ENCODE assay signal across 8 cellular contexts in the genomic region with DNA sequence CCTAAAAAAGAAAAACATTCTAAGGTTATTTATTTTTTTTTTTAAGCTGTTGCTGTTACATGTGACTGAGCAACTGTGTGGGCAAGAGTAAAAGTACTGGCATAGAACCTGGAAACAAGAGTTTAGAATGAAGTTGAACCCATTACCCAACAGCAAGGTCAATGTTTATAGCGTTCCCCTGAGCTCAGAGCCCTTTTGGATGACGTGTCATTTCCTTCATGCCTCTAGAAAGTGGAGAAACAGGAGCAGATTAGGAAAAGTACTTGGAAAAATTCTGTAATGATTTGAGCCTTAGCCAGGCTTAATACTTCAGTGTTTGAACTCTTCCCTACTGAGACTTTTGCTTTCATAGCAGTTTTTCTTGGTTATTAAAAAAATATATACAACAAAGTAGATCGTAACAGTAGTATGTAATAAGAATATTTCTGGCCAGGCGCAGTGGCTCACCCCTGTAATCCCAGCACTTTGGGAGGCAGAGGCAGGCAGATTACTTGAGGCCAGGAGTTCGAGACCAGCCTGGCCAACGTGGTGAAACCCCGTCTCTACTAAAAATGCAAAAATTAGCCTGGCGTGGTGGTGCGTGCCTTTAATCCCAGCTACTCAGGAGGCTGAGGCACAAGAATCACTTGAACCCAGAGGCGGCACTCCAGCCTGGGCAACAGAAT. TPM values are rescaled to one million over a fixed set of nuclear protein-coding genes. Genes with fewer than 3 reads are reported as not detected.
DNase-seq lines count a peak whose midpoint lies in the region; ATAC-seq and TF ChIP-seq lines count a peak whose summit lies in the region.
"Not testable (repeated sequence)": the region's sequence is repeated elsewhere in the genome, so short reads cannot be mapped to it uniquely, and the experiment has no call there.

No MANE protein-coding gene starts in this region.

- not testable (repeated sequence) for H2BK12ac ChIP-seq in mesenchymal stem cell (ENCODE audit: low read length in 2 of 2)

- TF ChIP-seq CTCF in astrocyte of the spinal cord (IDR thresholded peaks at IDR 0.05; ENCODE audit: low read depth, low read length); epithelial cell of proximal tubule (conservative IDR thresholded peaks at IDR 0.05; ENCODE audit: low read depth, low read length); gastrocnemius medialis (IDR thresholded peaks at IDR 0.05 in 4 of 5, conservative IDR thresholded peaks at IDR 0.05 in 1 of 5); vagina (IDR thresholded peaks at IDR 0.05): not testable (repeated sequence)

- peak overlapping the region; percentile 45 for H3K27ac ChIP-seq in mesenchymal stem cell (ENCODE audit: low read length, poor library complexity, severe bottlenecking)
- H3K27ac ChIP-seq in gastrocnemius medialis = peak overlapping the region; percentile 66 to 75 (median 70)
- H3K27ac ChIP-seq in vagina = peak overlapping the region; percentile 86

- not testable (repeated sequence) for H2BK5ac ChIP-seq in mesenchymal stem cell (ENCODE audit: low read depth, low read length, poor library complexity, severe bottlenecking)

- peaks cover 12% of the 10 kb centered on the region for H3K79me1 ChIP-seq in mesenchymal stem cell (replicated peaks; ENCODE audit: low read length, poor library complexity, severe bottlenecking)

- H3K4me3 ChIP-seq in MG63; astrocyte of the spinal cord (ENCODE audit: low read depth, low read length); epithelial cell of proximal tubule (ENCODE audit: low read depth, low read length); mesenchymal stem cell (ENCODE audit: insufficient read depth in 1 of 2, low read depth in 1 of 2, low read length in 2 of 2); gastrocnemius medialis; vagina: not testable (repeated sequence)

- H3K4me2 ChIP-seq in mesenchymal stem cell (ENCODE audit: low read length, poor library complexity, severe bottlenecking) = not testable (repeated sequence)

- H3K27me3 ChIP-seq in MG63; mesenchymal stem cell (ENCODE audit: control insufficient read depth in 1 of 2, insufficient read depth in 1 of 2, low read length in 2 of 2); gastrocnemius medialis; vagina: not testable (repeated sequence)

- H3K9me3 ChIP-seq in MG63; mesenchymal stem cell (ENCODE audit: control insufficient read depth, low read length); gastrocnemius medialis; vagina: not testable (repeated sequence)

- intact Hi-C loops in left cardiac atrium (cut with DNase I); gastrocnemius medialis (cut with DNase I; ENCODE audit: low total_unique reads); vagina (cut with DNase I): not testable (repeated sequence)

- H2BK15ac ChIP-seq in mesenchymal stem cell (ENCODE audit: low read depth, poor library complexity, severe bottlenecking) = not testable (repeated sequence)

- TF ChIP-seq POLR2A in gastrocnemius medialis (IDR thresholded peaks at IDR 0.05); vagina (IDR thresholded peaks at IDR 0.05): not testable (repeated sequence)

- not testable (repeated sequence) for H4K91ac ChIP-seq in mesenchymal stem cell (ENCODE audit: low read length)

- H3K36me3 ChIP-seq in MG63; mesenchymal stem cell (ENCODE audit: control insufficient read depth in 1 of 2, insufficient read depth in 2 of 2, low read depth in 1 of 2, low read length in 2 of 2); gastrocnemius medialis; vagina: not testable (repeated sequence)

- not testable (repeated sequence) for H2AFZ ChIP-seq in mesenchymal stem cell (ENCODE audit: low read depth, low read length)

- H3K14ac ChIP-seq in mesenchymal stem cell (ENCODE audit: low read length in 2 of 2) = not testable (repeated sequence)

- H3K4ac ChIP-seq in mesenchymal stem cell (ENCODE audit: low read depth in 1 of 2, low read length in 2 of 2) = peak overlapping the region in 1 of 2 experiments; percentile 41

- in situ Hi-C loops in astrocyte of the spinal cord (cut with HindIII; ENCODE audit: low sequenced_read_pairs); gastrocnemius medialis (cut with MboI; ENCODE audit: low sequenced_read_pairs in 4 of 4): not testable (repeated sequence)

- H3K23ac ChIP-seq in mesenchymal stem cell (ENCODE audit: low read length in 2 of 2) = not testable (repeated sequence)

- H3K9ac ChIP-seq in mesenchymal stem cell (ENCODE audit: low read length) = peak overlapping the region; percentile 86

- ATAC-seq in left cardiac atrium = peak; percentile 86 to 94
- ATAC-seq in gastrocnemius medialis = peak; percentile 85 to 86

- DNase-seq in EH (ENCODE audit: low read depth) (peak; percentile 94), MG63 (peak; percentile 51), astrocyte of the spinal cord (ENCODE audit: low read depth, low spot score) (peak; percentile 90), epithelial cell of proximal tubule (ENCODE audit: low read depth) (peak; percentile 45), mesenchymal stem cell (peak; percentile 95), gastrocnemius medialis (peak in 1 of 2 donors; percentile 43), vagina (ENCODE audit: extremely low spot score in 2 of 2) (peak in 1 of 2 donors; percentile 93)
- not testable (repeated sequence) for DNase-seq in left cardiac atrium

- not testable (repeated sequence) for H4K8ac ChIP-seq in mesenchymal stem cell (ENCODE audit: low read length)

- H2AK5ac ChIP-seq in mesenchymal stem cell (ENCODE audit: low read length, severe bottlenecking) = peak overlapping the region; percentile 56

- 83% methylated on average over 10 of the region's 10 CpGs for WGBS in mesenchymal stem cell

- not testable (repeated sequence) for H3K18ac ChIP-seq in mesenchymal stem cell (ENCODE audit: low read depth in 1 of 2, low read length in 2 of 2)

- not testable (repeated sequence) for H3K4me1 ChIP-seq in mesenchymal stem cell (ENCODE audit: control insufficient read depth, insufficient read depth, low read depth, low read length)
- H3K4me1 ChIP-seq in gastrocnemius medialis = peaks cover 14 to 28% of the 10 kb centered on the region in 2 donors
- peaks cover 39% of the 10 kb centered on the region for H3K4me1 ChIP-seq in vagina

- H2BK120ac ChIP-seq in mesenchymal stem cell (ENCODE audit: low read depth, low read length) = not testable (repeated sequence)

RNA-seq across cellular contexts. Expression of a gene that starts 27.5 kb away (rescaled TPM):
- 8.2 and 16.2 TPM in 2 replicates for total RNA-seq in MG63 (2014; rRNA removed; shearing (Covaris generic); ENCODE audit: low replicate concordance)
- total RNA-seq in epithelial cell of proximal tubule (26.0 and 26.8 TPM in 2 replicates), left cardiac atrium (10 to 100 TPM; 16.7 to 17.5 TPM), gastrocnemius medialis (10 to 100 TPM; 21.7 to 37.1 (median 30.2) TPM), vagina (20.1 TPM)
- 29.7 TPM for polyA plus RNA-seq in mesenchymal stem cell (2013, experiment 1 of 2)
- 27.6 TPM for polyA plus RNA-seq in mesenchymal stem cell (2013, experiment 2 of 2)

RNA-seq across cellular contexts. Expression of a gene that starts 41.4 kb away (rescaled TPM):
- total RNA-seq in MG63 (2014; rRNA removed; shearing (Covaris generic); ENCODE audit: low replicate concordance) = 5.4 and 12.9 TPM in 2 replicates
- total RNA-seq in epithelial cell of proximal tubule (14.6 and 16.3 TPM in 2 replicates), left cardiac atrium (10 to 100 TPM; 35.7 to 42.9 TPM), gastrocnemius medialis (10 to 100 TPM; 12.9 to 31.3 (median 19.5) TPM), vagina (95.3 TPM)
- 20.7 TPM for polyA plus RNA-seq in mesenchymal stem cell (2013, experiment 1 of 2)
- 19.7 TPM for polyA plus RNA-seq in mesenchymal stem cell (2013, experiment 2 of 2)
